In genomic region chr5:177131711-177132503, GRCh38 we compare ENCODE assay signal across 9 cellular contexts. TPM values are rescaled to one million over a fixed set of nuclear protein-coding genes. Genes with fewer than 3 reads are reported as not detected.
DNase-seq lines count a peak whose midpoint lies in the region; ATAC-seq and TF ChIP-seq lines count a peak whose summit lies in the region.
"Had no signal": no experiment of that assay in that cellular context is flagged by ENCODE, and none has a peak within 500 bp of the region (broad histone marks: within the 10 kb centered on the region; RNA-seq: fewer than 3 reads in every experiment).

No MANE protein-coding gene starts in this region.

- peaks cover 10% of the 10 kb centered on the region; the same call in 1 of the 2 replicates for H3F3A ChIP-seq in MM.1S (ENCODE audit: insufficient read depth, low read length)

- H3K27me3 ChIP-seq in CD4-positive, CD25-positive, alpha-beta regulatory T cell (ENCODE audit: control insufficient read depth, insufficient read depth, low read length), result no peaks in the 10 kb centered on the region
- H3K27me3 ChIP-seq in MM.1S (replicated peaks; ENCODE audit: insufficient read depth, low read length), result no peaks in the 10 kb centered on the region

- CTCF ChIA-PET in activated B cell treated with CpG ODN at 0.5 μM for 24 hours (lab: Charles Lee), result no interaction called here

- H3K4me1 ChIP-seq in CD4-positive, CD25-positive, alpha-beta regulatory T cell (ENCODE audit: control insufficient read depth, insufficient read depth, low read length, poor library complexity, severe bottlenecking), result peaks cover 42% of the 10 kb centered on the region
- peaks cover 25% of the 10 kb centered on the region for H3K4me1 ChIP-seq in MM.1S (ENCODE audit: low read length)

- ATAC-seq in CD4-positive, CD25-positive, alpha-beta regulatory T cell (ENCODE audit: low read depth in 2 of 2), result no peak
- no peak for ATAC-seq in activated B cell treated with CpG ODN at 0.5 μM for 24 hours (ENCODE audit: low read depth)
- peak; percentile 6 to 17 for ATAC-seq in left cardiac atrium
- ATAC-seq in GM18858 (IDR thresholded peaks at IDR 0.05; ENCODE audit: unreplicated experiment), result no peak

- peaks cover 8% of the 10 kb centered on the region for H3K36me3 Mint-ChIP-seq in CD4-positive, CD25-positive, alpha-beta regulatory T cell
- peaks cover 16% of the 10 kb centered on the region for H3K36me3 Mint-ChIP-seq in activated B cell treated with CpG ODN at 0.5 μM for 24 hours (ENCODE audit: low read depth)
- H3K36me3 Mint-ChIP-seq in osteocyte (ENCODE audit: unreplicated experiment), result peaks cover 13% of the 10 kb centered on the region

- no peak for DNase-seq in CD4-positive, CD25-positive, alpha-beta regulatory T cell
- peak; percentile 32 for DNase-seq in activated B cell treated with CpG ODN at 0.5 μM for 24 hours
- peak; percentile 51 for DNase-seq in left cardiac atrium
- no peak for DNase-seq in osteocyte (ENCODE audit: extremely low spot score, unreplicated experiment)
- no peak for DNase-seq in GOT3 (lab: John Stamatoyannopoulos, UW)
- no peak for DNase-seq in MM.1S
- DNase-seq in NCI-H2196 (lab: John Stamatoyannopoulos, UW; ENCODE audit: unreplicated experiment), result no peak
- DNase-seq: NCI-H1105 had no signal

- peaks cover 4% of the 10 kb centered on the region for H3K27me3 Mint-ChIP-seq in CD4-positive, CD25-positive, alpha-beta regulatory T cell
- H3K27me3 Mint-ChIP-seq in activated B cell treated with CpG ODN at 0.5 μM for 24 hours, result no peaks in the 10 kb centered on the region
- no peaks in the 10 kb centered on the region for H3K27me3 Mint-ChIP-seq in osteocyte (ENCODE audit: unreplicated experiment)

- no peak overlapping the region for H3K9ac ChIP-seq in MM.1S (ENCODE audit: low read length)

- H3K9me3 Mint-ChIP-seq in CD4-positive, CD25-positive, alpha-beta regulatory T cell, result no peaks in the 10 kb centered on the region
- H3K9me3 Mint-ChIP-seq in activated B cell treated with CpG ODN at 0.5 μM for 24 hours (no peaks in the 10 kb centered on the region), osteocyte (ENCODE audit: unreplicated experiment) (no peaks in the 10 kb centered on the region)

- H3K79me2 ChIP-seq in MM.1S (ENCODE audit: low read length), result peaks cover 23% of the 10 kb centered on the region

- no peaks in the 10 kb centered on the region for H3K9me2 ChIP-seq in MM.1S (replicated peaks; ENCODE audit: insufficient read depth, low read length)

- peak overlapping the region in 2 of 3 donors; percentile 39 to 87 for H3K27ac Mint-ChIP-seq in CD4-positive, CD25-positive, alpha-beta regulatory T cell
- peak overlapping the region; percentile 83 for H3K27ac Mint-ChIP-seq in activated B cell treated with CpG ODN at 0.5 μM for 24 hours
- H3K27ac Mint-ChIP-seq in osteocyte (ENCODE audit: unreplicated experiment), result peak overlapping the region; percentile 67

- H3K4me3 ChIP-seq in CD4-positive, CD25-positive, alpha-beta regulatory T cell (ENCODE audit: low read depth, low read length), result no peak overlapping the region
- H3K4me3 ChIP-seq in MM.1S (ENCODE audit: low read length), result no peak overlapping the region

- POLR2A ChIA-PET in activated B cell treated with CpG ODN at 0.5 μM for 24 hours (lab: Charles Lee), result interaction anchor here (0.7 to 3.0 kb wide), 3 partner anchors 8 to 168 kb away, joined by 3 to 24 read pairs (median 16); no protein-coding TSS in a partner anchor

- no peak overlapping the region for H3K4me2 ChIP-seq in MM.1S (ENCODE audit: low read depth, low read length)

- H3K9me3 ChIP-seq in CD4-positive, CD25-positive, alpha-beta regulatory T cell (ENCODE audit: control insufficient read depth in 2 of 2, low read length in 2 of 2), result no peaks in the 10 kb centered on the region
- no peaks in the 10 kb centered on the region for H3K9me3 ChIP-seq in MM.1S (replicated peaks; ENCODE audit: insufficient read depth, low read length)

- no peak overlapping the region for H2AFZ ChIP-seq in MM.1S (ENCODE audit: low read length)

- H3K4me3 Mint-ChIP-seq in CD4-positive, CD25-positive, alpha-beta regulatory T cell, result peak overlapping the region; percentile 49 to 85 (median 74)
- H3K4me3 Mint-ChIP-seq in activated B cell treated with CpG ODN at 0.5 μM for 24 hours, result peak overlapping the region; percentile 71
- peak overlapping the region; percentile 2 for H3K4me3 Mint-ChIP-seq in osteocyte (ENCODE audit: unreplicated experiment)

- peaks cover 8% of the 10 kb centered on the region for H3K36me3 ChIP-seq in CD4-positive, CD25-positive, alpha-beta regulatory T cell (ENCODE audit: control insufficient read depth, insufficient read depth, low read length)
- H3K36me3 ChIP-seq in MM.1S (replicated peaks; ENCODE audit: insufficient read depth, low read length), result peaks cover 3% of the 10 kb centered on the region; the same call in 1 of the 2 replicates

- H3K4me1 Mint-ChIP-seq in CD4-positive, CD25-positive, alpha-beta regulatory T cell, result peaks cover 32 to 61% (median 39%) of the 10 kb centered on the region in 4 donors
- peaks cover 45% of the 10 kb centered on the region for H3K4me1 Mint-ChIP-seq in activated B cell treated with CpG ODN at 0.5 μM for 24 hours
- H3K4me1 Mint-ChIP-seq in osteocyte (ENCODE audit: unreplicated experiment), result peaks cover 28% of the 10 kb centered on the region

- no peaks in the 10 kb centered on the region for H4K20me1 ChIP-seq in MM.1S (ENCODE audit: insufficient read depth, low read length)

- intact Hi-C loops in activated B cell treated with CpG ODN at 0.5 μM for 24 hours (cut with micrococcal nuclease), result loop anchor here (2.0 to 10.0 kb wide), 6 partner anchors 45 to 747 kb away; partner anchors contain the start of genes HIGD2A, LMAN2, NOP16 and RNF44
- intact Hi-C loops in left cardiac atrium (cut with DNase I), result loop anchor here in 1 of 2 donors (10.0 kb wide), 1 partner anchor 73 kb away; no protein-coding TSS in a partner anchor

- TF ChIP-seq CTCF in activated B cell treated with CpG ODN at 0.5 μM for 24 hours (IDR thresholded peaks at IDR 0.05) (no peak), osteocyte (IDR thresholded peaks at IDR 0.05) (no peak), MM.1S (IDR thresholded peaks at IDR 0.05; ENCODE audit: low read length) (no peak)

- H3K27ac ChIP-seq in CD4-positive, CD25-positive, alpha-beta regulatory T cell (ENCODE audit: insufficient read depth, low read length, poor library complexity, severe bottlenecking), result peak overlapping the region; percentile 81
- no peak overlapping the region for H3K27ac ChIP-seq in MM.1S (ENCODE audit: low read length)

RNA-seq across cellular contexts. Expression of gene NSD1, which starts 1.7 kb away (rescaled TPM):
- 125 TPM for total RNA-seq in CD4-positive, CD25-positive, alpha-beta regulatory T cell
- polyA plus RNA-seq in CD4-positive, CD25-positive, alpha-beta regulatory T cell, result 10 to 100 TPM; 25.9 to 48.6 (median 37.3) TPM
- 103 and 108 TPM in 2 replicates for total RNA-seq in activated B cell treated with CpG ODN at 0.5 μM for 24 hours
- 10 to 100 TPM; 40.6 to 44.2 TPM for total RNA-seq in left cardiac atrium
- 71.6 and 74.7 TPM in 2 replicates for total RNA-seq in osteocyte

RNA-seq across cellular contexts. Expression of gene FGFR4, which starts 45.2 kb away (rescaled TPM):
- 4.4 TPM for total RNA-seq in CD4-positive, CD25-positive, alpha-beta regulatory T cell
- under 1 TPM in 2 of 4 donors, not detected in 2; 0.19 to 0.29 TPM for polyA plus RNA-seq in CD4-positive, CD25-positive, alpha-beta regulatory T cell
- total RNA-seq in activated B cell treated with CpG ODN at 0.5 μM for 24 hours (1.5 and 3.0 TPM in 2 replicates), left cardiac atrium (1 to 10 TPM in 1 of 2 donors, under 1 TPM in 1; 0.92 to 1.4 TPM), osteocyte (1.1 and 1.7 TPM in 2 replicates)

Comparison
In these comparisons a context has a peak if more than half of its experiments do, and no peak if none do; other contexts are left out.
1. ATAC-seq: peak in left cardiac atrium (2 of 2); none in CD4-positive, CD25-positive, alpha-beta regulatory T cell (0 of 2), activated B cell treated with CpG ODN at 0.5 μM for 24 hours (single experiment) and GM18858 (single experiment).
2. DNase-seq: peak in activated B cell treated with CpG ODN at 0.5 μM for 24 hours (single experiment) and left cardiac atrium (single experiment); none in CD4-positive, CD25-positive, alpha-beta regulatory T cell (0 of 3), osteocyte (single experiment), GOT3 (single experiment), MM.1S (single experiment) and NCI-H2196 (single experiment).
3. H3K4me3 Mint-ChIP-seq: peak in every context shown above with its lines; median percentile 74 in CD4-positive, CD25-positive, alpha-beta regulatory T cell; 71 in activated B cell treated with CpG ODN at 0.5 μM for 24 hours; 2 in osteocyte.
4. Peak in every context shown above with its lines, with median percentiles within 50 percentile points of each other: H3K27ac Mint-ChIP-seq.